ENCODE assay signal across 9 cellular contexts in the genomic region with DNA sequence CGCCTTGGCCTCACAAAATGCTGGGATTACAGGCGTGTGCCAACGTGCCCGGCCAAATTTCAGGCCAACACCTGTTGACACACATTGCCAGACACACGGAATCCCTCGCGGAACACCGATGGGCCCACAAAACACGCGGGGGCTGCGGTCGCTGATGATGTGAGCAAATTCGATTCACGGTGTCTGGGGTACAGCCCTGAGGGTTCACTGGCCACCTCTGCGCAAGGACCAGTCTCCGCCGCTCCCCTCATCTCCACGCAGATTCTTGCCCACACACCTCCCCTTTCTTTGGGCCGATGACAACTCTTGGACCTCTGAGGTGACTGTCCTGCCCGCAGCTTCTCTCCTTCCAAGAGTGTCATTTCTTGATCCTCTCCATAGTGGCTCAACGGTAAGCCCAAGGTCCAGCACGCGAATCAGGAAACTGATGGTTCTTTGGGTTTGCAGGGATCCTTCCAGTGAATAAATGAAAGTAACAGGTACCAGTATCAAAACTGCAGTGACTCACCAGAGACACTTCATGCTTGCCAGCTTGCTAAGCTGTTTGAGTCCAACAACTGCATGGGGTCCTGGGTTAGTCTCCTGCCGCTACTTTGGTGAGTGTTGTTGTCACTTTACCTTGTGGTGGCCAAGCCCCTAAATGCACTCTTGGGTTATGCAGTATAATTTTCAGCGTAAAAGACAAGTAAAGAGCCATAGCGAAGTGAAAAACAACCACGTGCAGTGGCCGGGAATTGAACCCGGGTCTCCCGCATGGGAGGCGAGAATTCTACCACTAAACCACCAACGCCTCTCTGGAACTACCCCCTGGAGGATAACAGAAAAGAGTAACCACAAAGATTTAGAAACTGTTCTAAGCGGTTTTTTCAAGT. TPM values are rescaled to one million over a fixed set of nuclear protein-coding genes. Genes with fewer than 3 reads are reported as not detected.
DNase-seq lines count a peak whose midpoint lies in the region; ATAC-seq, FAIRE-seq and TF ChIP-seq lines count a peak whose summit lies in the region.
"Had no signal": no experiment of that assay in that cellular context is flagged by ENCODE, and none has a peak within 500 bp of the region (broad histone marks: within the 10 kb centered on the region; RNA-seq: fewer than 3 reads in every experiment).

No MANE protein-coding gene starts in this region.

- peak; percentile 51 for ATAC-seq in GM18867 (IDR thresholded peaks at IDR 0.05; ENCODE audit: unreplicated experiment)

- dilution Hi-C loops in keratinocyte (cut with MboI; ENCODE audit: extremely low pct_ligation_motif_present, low sequenced_read_pairs), result no loop called here

- peak; percentile 66 for DNase-seq in AG20443 (ENCODE audit: low spot score)
- peak; percentile 62 for DNase-seq in NOMO-1 treated with dmso at 0.1 percent for 144 hours (lab: John Stamatoyannopoulos, UW; ENCODE audit: unreplicated experiment)
- peak; percentile 49 for DNase-seq in activated naive CD8-positive, alpha-beta T cell treated with anti-CD3 and anti-CD28 coated beads, Interleukin-2, amount 50 U/mL, for 16 hours (ENCODE audit: low read depth, low spot score)
- peak; percentile 79 for DNase-seq in keratinocyte (ENCODE audit: low read depth, low spot score)
- DNase-seq in stimulated activated naive CD4-positive, alpha-beta T cell treated with Interleukin-2 at 50 U/mL for 16 hours (lab: John Stamatoyannopoulos, UW), result peak; percentile 42
- DNase-seq in Ammon's horn (ENCODE audit: low spot score), result no peak
- no peak for DNase-seq in ascending aorta (ENCODE audit: low spot score in 2 of 2)

- H3K4me1 ChIP-seq in keratinocyte (ENCODE audit: control insufficient read depth, extremely low read depth, insufficient read depth, low read length) (no peaks in the 10 kb centered on the region), ascending aorta (no peaks in the 10 kb centered on the region)

- H3K27me3 ChIP-seq in keratinocyte (ENCODE audit: control insufficient read depth, extremely low read depth, insufficient read depth, low read length) (no peaks in the 10 kb centered on the region), ascending aorta (no peaks in the 10 kb centered on the region)

- H3K9me1 ChIP-seq in keratinocyte (ENCODE audit: control insufficient read depth, extremely low read depth, insufficient read depth, low read length), result no peaks in the 10 kb centered on the region

- TF ChIP-seq CTCF in keratinocyte (optimal IDR thresholded peaks at IDR 0.05 in 1 of 3, IDR thresholded peaks at IDR 0.05 in 1 of 3, conservative IDR thresholded peaks at IDR 0.05 in 1 of 3; ENCODE audit: extremely low read depth in 1 of 3, insufficient read depth in 2 of 3, low read length in 3 of 3), result no peak
- TF ChIP-seq CTCF in ascending aorta (IDR thresholded peaks at IDR 0.05), result no peak

- H3K36me3 ChIP-seq in keratinocyte (ENCODE audit: control insufficient read depth in 2 of 2, extremely low read depth in 1 of 2, insufficient read depth in 2 of 2, low read length in 2 of 2) (no peaks in the 10 kb centered on the region), ascending aorta (no peaks in the 10 kb centered on the region)

- H3K4me3 ChIP-seq in keratinocyte (ENCODE audit: control insufficient read depth in 2 of 3, extremely low read depth in 1 of 3, insufficient read depth in 2 of 3, low read depth in 1 of 3, low read length in 3 of 3) (no peak overlapping the region), ascending aorta (no peak overlapping the region)

- no peaks in the 10 kb centered on the region for H4K20me1 ChIP-seq in keratinocyte (ENCODE audit: control insufficient read depth, extremely low read depth, insufficient read depth, low read length)

- H3K9ac ChIP-seq in keratinocyte (ENCODE audit: control insufficient read depth, extremely low read depth, insufficient read depth, low read length), result no peak overlapping the region

- no peak for FAIRE-seq in keratinocyte (lab: Jason Lieb, UNC)

- intact Hi-C loops in ascending aorta (cut with DNase I), result no loop called here

- H3K27ac ChIP-seq in keratinocyte (ENCODE audit: control insufficient read depth, insufficient read depth, low read length) (no peak overlapping the region), ascending aorta (no peak overlapping the region)

- H3K4me2 ChIP-seq in keratinocyte (ENCODE audit: control insufficient read depth, extremely low read depth, insufficient read depth, low read depth, low read length), result peak overlapping the region; percentile 32

- H3K79me2 ChIP-seq in keratinocyte (ENCODE audit: control insufficient read depth, insufficient read depth, low read length), result no peaks in the 10 kb centered on the region

- H2AFZ ChIP-seq in keratinocyte (ENCODE audit: control insufficient read depth, low read length), result no peak overlapping the region

- H3K9me3 ChIP-seq in keratinocyte (ENCODE audit: control insufficient read depth, low read depth, low read length), result no peaks in the 10 kb centered on the region
- H3K9me3 ChIP-seq in ascending aorta, result no peaks in the 10 kb centered on the region

RNA-seq across cellular contexts. Expression of a gene that starts 11.0 kb away (rescaled TPM):
- 66.0 to 67.0 TPM in 2 of 3 replicates, not detected in the other for polyA plus RNA-seq in keratinocyte
- polyA plus RNA-seq in keratinocyte (2011; ENCODE audit: low read depth), result not detected
- polyA plus RNA-seq in keratinocyte (2011; cell fraction: cytosol; rRNA removed), result not detected in 2 replicates
- under 0.01 TPM in 2 replicates for polyA plus RNA-seq in keratinocyte (2011; cell fraction: nucleus; rRNA removed)
- polyA plus RNA-seq in keratinocyte (2012; ENCODE audit: low replicate concordance), result not detected in 2 replicates
- polyA minus RNA-seq in keratinocyte, result 13,175 to 24,724 TPM (median 16,252 TPM) in 3 replicates
- 39,283 TPM for polyA minus RNA-seq in keratinocyte (2011; cell fraction: cytosol; rRNA and poly(A)+ RNA removed)
- polyA minus RNA-seq in keratinocyte (2011; cell fraction: nucleus; rRNA and poly(A)+ RNA removed), result 15,420 and 21,721 TPM in 2 replicates
- under 0.01 TPM for total RNA-seq in ascending aorta
- polyA plus RNA-seq: esophagus had no signal

Comparison
In these comparisons a context has a peak if more than half of its experiments do, and no peak if none do; other contexts are left out.
1. DNase-seq: peak in AG20443 (single experiment), NOMO-1 treated with dmso at 0.1 percent for 144 hours (single experiment), activated naive CD8-positive, alpha-beta T cell treated with anti-CD3 and anti-CD28 coated beads, Interleukin-2, amount 50 U/mL, for 16 hours (single experiment), keratinocyte (single experiment) and stimulated activated naive CD4-positive, alpha-beta T cell treated with Interleukin-2 at 50 U/mL for 16 hours (single experiment); none in Ammon's horn (single experiment) and ascending aorta (0 of 2).